ENCODE assay signal across 9 cellular contexts in the genomic region with DNA sequence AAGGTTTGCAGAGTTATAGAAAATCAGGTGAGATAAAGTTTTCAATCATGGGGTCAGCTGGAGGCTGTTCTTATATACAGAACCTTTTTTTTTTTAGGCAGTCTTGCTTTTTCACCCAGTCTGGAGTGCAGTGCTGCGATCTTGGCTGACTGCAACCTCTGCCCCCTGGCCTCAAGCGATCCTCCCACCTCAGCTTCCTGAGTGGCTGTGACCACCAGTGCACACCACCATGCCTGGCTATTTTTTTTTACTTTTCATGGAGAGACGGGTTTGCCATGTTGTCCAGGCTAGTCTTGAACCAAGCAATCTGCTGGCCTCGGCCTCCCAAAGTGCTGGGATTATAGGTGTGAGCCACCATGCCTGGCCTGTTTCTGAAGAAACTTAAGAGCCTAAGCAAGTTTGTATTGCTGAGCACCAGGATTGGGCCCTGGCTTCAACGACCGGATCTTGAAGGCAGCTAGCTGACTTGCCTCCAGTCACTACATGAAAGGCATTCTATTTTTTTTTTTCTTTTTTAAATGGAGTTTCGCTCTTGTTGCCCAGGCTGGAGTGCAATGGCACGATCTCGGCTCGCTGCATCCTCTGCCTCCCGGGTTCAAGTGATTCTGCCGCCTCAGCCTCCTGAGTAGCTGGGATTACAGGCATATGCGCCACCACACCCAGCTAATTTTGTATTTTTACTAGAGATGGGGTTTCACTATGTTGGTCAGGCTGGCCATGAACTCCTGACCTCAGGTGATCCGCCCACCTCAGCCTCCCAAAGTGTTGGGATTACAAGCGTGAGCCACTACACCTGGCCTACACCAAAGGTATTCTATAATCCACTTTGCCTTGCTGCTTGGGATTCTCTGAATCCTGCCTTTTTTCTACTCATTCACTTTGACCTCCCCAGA. TPM values are rescaled to one million over a fixed set of nuclear protein-coding genes. Genes with fewer than 3 reads are reported as not detected.
DNase-seq lines count a peak whose midpoint lies in the region; ATAC-seq and TF ChIP-seq lines count a peak whose summit lies in the region.
"Had no signal": no experiment of that assay in that cellular context is flagged by ENCODE, and none has a peak within 500 bp of the region (broad histone marks: within the 10 kb centered on the region; RNA-seq: fewer than 3 reads in every experiment).

No MANE protein-coding gene starts in this region.

- TF ChIP-seq CTCF in endothelial cell (IDR thresholded peaks at IDR 0.05; ENCODE audit: unreplicated experiment), result no peak

- no peaks in the 10 kb centered on the region for H3K27me3 Mint-ChIP-seq in activated CD8-positive, alpha-beta memory T cell treated with anti-CD3 and anti-CD28 coated beads, Interleukin-2, amount 10 ng/mL, durations not matched to agents 7 days and 5 days
- no peaks in the 10 kb centered on the region for H3K27me3 Mint-ChIP-seq in T-helper 2 cell treated with Interferon-gamma antibody and Interleukin-4, amounts not matched to agents 5 μg/mL and 100 μg/mL, for 36 hours (ENCODE audit: low read depth)
- H3K27me3 Mint-ChIP-seq in stimulated activated memory B cell treated with anti-CD40 and anti-IgM and Interleukin-4, amounts not matched to agents 10 μg/mL and 1 μg/mL and 100 μg/mL, for 72 hours, result no peaks in the 10 kb centered on the region
- H3K27me3 Mint-ChIP-seq in endothelial cell (ENCODE audit: unreplicated experiment), result no peaks in the 10 kb centered on the region

- peaks cover 56% of the 10 kb centered on the region for H3K36me3 Mint-ChIP-seq in activated CD8-positive, alpha-beta memory T cell treated with anti-CD3 and anti-CD28 coated beads, Interleukin-2, amount 10 ng/mL, durations not matched to agents 7 days and 5 days
- H3K36me3 Mint-ChIP-seq in T-helper 2 cell treated with Interferon-gamma antibody and Interleukin-4, amounts not matched to agents 5 μg/mL and 100 μg/mL, for 36 hours (ENCODE audit: low read depth), result peaks cover 67% of the 10 kb centered on the region
- H3K36me3 Mint-ChIP-seq in stimulated activated memory B cell treated with anti-CD40 and anti-IgM and Interleukin-4, amounts not matched to agents 10 μg/mL and 1 μg/mL and 100 μg/mL, for 72 hours, result peaks cover 55% of the 10 kb centered on the region
- peaks cover 22% of the 10 kb centered on the region for H3K36me3 Mint-ChIP-seq in endothelial cell (ENCODE audit: low read depth, unreplicated experiment)

- H3K27ac Mint-ChIP-seq in activated CD8-positive, alpha-beta memory T cell treated with anti-CD3 and anti-CD28 coated beads, Interleukin-2, amount 10 ng/mL, durations not matched to agents 7 days and 5 days, result peak overlapping the region; percentile 81
- H3K27ac Mint-ChIP-seq in T-helper 2 cell treated with Interferon-gamma antibody and Interleukin-4, amounts not matched to agents 5 μg/mL and 100 μg/mL, for 36 hours, result peak overlapping the region; percentile 58
- H3K27ac Mint-ChIP-seq in stimulated activated memory B cell treated with anti-CD40 and anti-IgM and Interleukin-4, amounts not matched to agents 10 μg/mL and 1 μg/mL and 100 μg/mL, for 72 hours, result peak overlapping the region; percentile 59
- H3K27ac Mint-ChIP-seq in endothelial cell (ENCODE audit: unreplicated experiment), result no peak overlapping the region

- peak; percentile 60 for ATAC-seq in activated CD8-positive, alpha-beta memory T cell treated with anti-CD3 and anti-CD28 coated beads, Interleukin-2, amount 10 ng/mL, durations not matched to agents 7 days and 5 days
- peak; percentile 27 for ATAC-seq in HG02870 (IDR thresholded peaks at IDR 0.05; ENCODE audit: unreplicated experiment)
- ATAC-seq in stimulated activated memory B cell treated with anti-CD40 and anti-IgM and Interleukin-4, amounts not matched to agents 10 μg/mL and 1 μg/mL and 100 μg/mL, for 72 hours, result peak; percentile 59

- CTCF ChIA-PET in activated CD8-positive, alpha-beta memory T cell treated with anti-CD3 and anti-CD28 coated beads, Interleukin-2, amount 10 ng/mL, durations not matched to agents 7 days and 5 days (lab: Charles Lee), result interaction anchor here (1.3 to 10.0 kb wide), 5 partner anchors 9 to 248 kb away, joined by 3 to 89 read pairs (median 7); no protein-coding TSS in a partner anchor

- H3K4me1 Mint-ChIP-seq in activated CD8-positive, alpha-beta memory T cell treated with anti-CD3 and anti-CD28 coated beads, Interleukin-2, amount 10 ng/mL, durations not matched to agents 7 days and 5 days, result peaks cover 64% of the 10 kb centered on the region
- peaks cover 50% of the 10 kb centered on the region for H3K4me1 Mint-ChIP-seq in T-helper 2 cell treated with Interferon-gamma antibody and Interleukin-4, amounts not matched to agents 5 μg/mL and 100 μg/mL, for 36 hours (ENCODE audit: low read depth)
- H3K4me1 Mint-ChIP-seq in stimulated activated memory B cell treated with anti-CD40 and anti-IgM and Interleukin-4, amounts not matched to agents 10 μg/mL and 1 μg/mL and 100 μg/mL, for 72 hours, result peaks cover 76% of the 10 kb centered on the region
- H3K4me1 Mint-ChIP-seq in endothelial cell (ENCODE audit: unreplicated experiment), result peaks cover 9% of the 10 kb centered on the region

- H3K9me3 Mint-ChIP-seq in activated CD8-positive, alpha-beta memory T cell treated with anti-CD3 and anti-CD28 coated beads, Interleukin-2, amount 10 ng/mL, durations not matched to agents 7 days and 5 days (ENCODE audit: low read depth), result no peaks in the 10 kb centered on the region
- H3K9me3 Mint-ChIP-seq in T-helper 2 cell treated with Interferon-gamma antibody and Interleukin-4, amounts not matched to agents 5 μg/mL and 100 μg/mL, for 36 hours, result no peaks in the 10 kb centered on the region
- no peaks in the 10 kb centered on the region for H3K9me3 Mint-ChIP-seq in stimulated activated memory B cell treated with anti-CD40 and anti-IgM and Interleukin-4, amounts not matched to agents 10 μg/mL and 1 μg/mL and 100 μg/mL, for 72 hours
- no peaks in the 10 kb centered on the region for H3K9me3 Mint-ChIP-seq in endothelial cell (ENCODE audit: unreplicated experiment)

- DNase-seq in activated CD8-positive, alpha-beta memory T cell treated with anti-CD3 and anti-CD28 coated beads, Interleukin-2, amount 10 ng/mL, durations not matched to agents 7 days and 5 days, result no peak
- no peak for DNase-seq in activated CD8-positive, alpha-beta memory T cell treated with anti-CD3 and anti-CD28 coated beads, Interleukin-2, amount 50 U/mL, for 48 hours
- no peak for DNase-seq in T-helper 2 cell treated with Interferon-gamma antibody and Interleukin-4, amounts not matched to agents 5 μg/mL and 100 μg/mL, for 36 hours (ENCODE audit: low spot score)
- DNase-seq in endothelial cell (ENCODE audit: low spot score), result no peak
- no peak for DNase-seq in iPS-NIHi7 (ENCODE audit: extremely low spot score)
- DNase-seq in AML-193 (lab: John Stamatoyannopoulos, UW), result no peak
- DNase-seq: COR-L47 had no signal

- peak overlapping the region; percentile 10 for H3K4me3 Mint-ChIP-seq in activated CD8-positive, alpha-beta memory T cell treated with anti-CD3 and anti-CD28 coated beads, Interleukin-2, amount 10 ng/mL, durations not matched to agents 7 days and 5 days
- H3K4me3 Mint-ChIP-seq in T-helper 2 cell treated with Interferon-gamma antibody and Interleukin-4, amounts not matched to agents 5 μg/mL and 100 μg/mL, for 36 hours, result peak overlapping the region; percentile 33
- H3K4me3 Mint-ChIP-seq in stimulated activated memory B cell treated with anti-CD40 and anti-IgM and Interleukin-4, amounts not matched to agents 10 μg/mL and 1 μg/mL and 100 μg/mL, for 72 hours, result no peak overlapping the region
- H3K4me3 Mint-ChIP-seq in endothelial cell (ENCODE audit: unreplicated experiment), result no peak overlapping the region

RNA-seq across cellular contexts. Expression of gene XBP1, which starts 7.6 kb away (rescaled TPM):
- total RNA-seq in activated CD8-positive, alpha-beta memory T cell treated with anti-CD3 and anti-CD28 coated beads, Interleukin-2, amount 10 ng/mL, durations not matched to agents 7 days and 5 days, result 100 to 1,000 TPM; 139 to 141 TPM
- total RNA-seq in endothelial cell (ENCODE audit: unreplicated experiment), result 71.3 TPM

RNA-seq across cellular contexts. Expression of gene CCDC117, which starts 20.2 kb away (rescaled TPM):
- total RNA-seq in activated CD8-positive, alpha-beta memory T cell treated with anti-CD3 and anti-CD28 coated beads, Interleukin-2, amount 10 ng/mL, durations not matched to agents 7 days and 5 days, result 10 to 100 TPM; 35.5 to 42.4 TPM
- 21.9 TPM for total RNA-seq in endothelial cell (ENCODE audit: unreplicated experiment)

RNA-seq across cellular contexts. Expression of gene HSCB, which starts 50.9 kb away (rescaled TPM):
- 10 to 100 TPM; 17.6 to 19.2 TPM for total RNA-seq in activated CD8-positive, alpha-beta memory T cell treated with anti-CD3 and anti-CD28 coated beads, Interleukin-2, amount 10 ng/mL, durations not matched to agents 7 days and 5 days
- total RNA-seq in endothelial cell (ENCODE audit: unreplicated experiment), result 16.6 TPM

RNA-seq across cellular contexts. Expression of gene CHEK2, which starts 51.1 kb away (rescaled TPM):
- 10 to 100 TPM; 31.6 to 49.0 TPM for total RNA-seq in activated CD8-positive, alpha-beta memory T cell treated with anti-CD3 and anti-CD28 coated beads, Interleukin-2, amount 10 ng/mL, durations not matched to agents 7 days and 5 days
- 11.2 TPM for total RNA-seq in endothelial cell (ENCODE audit: unreplicated experiment)

Comparison
In these comparisons a context has a peak if more than half of its experiments do, and no peak if none do; other contexts are left out.
1. H3K4me3 Mint-ChIP-seq: peak in activated CD8-positive, alpha-beta memory T cell treated with anti-CD3 and anti-CD28 coated beads, Interleukin-2, amount 10 ng/mL, durations not matched to agents 7 days and 5 days (single experiment) and T-helper 2 cell treated with Interferon-gamma antibody and Interleukin-4, amounts not matched to agents 5 μg/mL and 100 μg/mL, for 36 hours (single experiment); none in stimulated activated memory B cell treated with anti-CD40 and anti-IgM and Interleukin-4, amounts not matched to agents 10 μg/mL and 1 μg/mL and 100 μg/mL, for 72 hours (single experiment) and endothelial cell (single experiment).
2. Peak in every context shown above with its lines, with median percentiles within 50 percentile points of each other: ATAC-seq.